In the genomic region with DNA sequence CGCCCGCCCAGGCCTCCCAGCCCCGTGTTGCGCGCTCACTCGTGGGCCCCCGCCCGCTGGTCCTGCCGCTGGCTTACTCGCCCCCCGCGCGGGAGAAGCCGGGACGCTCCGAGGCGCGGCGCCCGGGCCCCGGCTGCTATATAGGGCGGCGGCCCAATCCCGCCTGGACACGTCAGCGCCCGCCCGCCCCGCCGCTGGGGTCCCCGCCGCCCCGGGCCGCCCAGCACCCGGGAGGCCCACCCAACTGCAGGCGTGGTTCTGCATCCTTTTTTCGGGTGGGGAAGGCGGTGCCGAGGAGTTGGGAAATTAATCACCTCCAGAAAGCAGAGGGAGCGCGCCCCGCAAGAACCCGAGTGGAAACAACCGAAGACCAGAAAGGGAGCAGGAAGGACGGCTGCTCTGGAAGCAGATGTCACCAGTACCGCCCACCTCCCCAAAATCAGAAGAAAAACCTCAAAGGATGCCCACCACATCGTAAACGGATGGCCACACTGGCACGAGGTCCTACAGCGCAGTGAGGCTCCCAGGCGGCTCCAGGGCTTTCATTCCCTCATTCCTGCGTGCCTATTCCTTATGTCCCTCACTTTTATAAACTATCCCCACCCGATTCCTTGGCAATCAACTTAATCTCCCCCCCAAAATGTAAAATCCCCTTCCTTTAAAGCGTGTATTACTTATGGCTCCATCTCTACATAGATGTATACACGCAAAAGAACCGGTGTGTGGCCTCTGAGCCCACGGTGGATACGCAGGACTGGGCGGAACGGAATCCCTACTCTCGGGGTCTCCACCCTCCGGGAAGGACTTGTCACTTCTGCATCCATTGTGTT, we compare ENCODE assay signal across 8 cellular contexts. TPM values are rescaled to one million over a fixed set of nuclear protein-coding genes. Genes with fewer than 3 reads are reported as not detected.
DNase-seq lines count a peak whose midpoint lies in the region; ATAC-seq and TF ChIP-seq lines count a peak whose summit lies in the region.

No MANE protein-coding gene starts in this region.

- H3K27me3 ChIP-seq in stomach, result no peaks in the 10 kb centered on the region

- CTCF ChIA-PET in HEK293T (lab: Yijun Ruan, JAX), result no interaction called here

- peaks cover 44% of the 10 kb centered on the region for H3K4me1 Mint-ChIP-seq in activated T-cell treated with anti-CD3 and anti-CD28 coated beads, Interleukin-2, amount 50 U/mL, for 72 hours (ENCODE audit: low read depth)
- H3K4me1 Mint-ChIP-seq in natural killer cell, result peaks cover 44 to 48% of the 10 kb centered on the region in 2 donors

- TF ChIP-seq CTCF in GM12865 (IDR thresholded peaks at IDR 0.05; ENCODE audit: insufficient read depth, low read depth, low read length, missing control alignments), result no peak
- no peak for TF ChIP-seq CTCF in fibroblast of mammary gland (conservative IDR thresholded peaks at IDR 0.05; ENCODE audit: control insufficient read depth, insufficient read depth, low read depth, low read length)
- TF ChIP-seq CTCF in natural killer cell (IDR thresholded peaks at IDR 0.05), result no peak
- no peak for TF ChIP-seq CTCF in stomach (IDR thresholded peaks at IDR 0.05)

- H3K27me3 Mint-ChIP-seq in activated T-cell treated with anti-CD3 and anti-CD28 coated beads, Interleukin-2, amount 50 U/mL, for 72 hours (ENCODE audit: low read depth), result no peaks in the 10 kb centered on the region
- H3K27me3 Mint-ChIP-seq in natural killer cell (ENCODE audit: low read depth in 2 of 2), result no peaks in the 10 kb centered on the region

- peaks cover 25 to 60% (median 51%) of the 10 kb centered on the region in 4 donors for H3K4me1 ChIP-seq in stomach

- H3K27ac ChIP-seq in stomach, result peak overlapping the region; percentile 94 to 98 (median 97)

- TF ChIP-seq POLR2A in stomach (IDR thresholded peaks at IDR 0.05), result no peak

- DNase-seq in GM12865 (ENCODE audit: low read depth), result peak; percentile 74
- DNase-seq in HEK293T (ENCODE audit: extremely low spot score), result peak; percentile 60
- DNase-seq in NCI-H748 treated with DMSO at 0.1 percent for 48 hours (lab: John Stamatoyannopoulos, UW), result peak; percentile 11
- DNase-seq in activated T-cell treated with anti-CD3 and anti-CD28 coated beads, Interleukin-2, amount 50 U/mL, for 72 hours, result peak; percentile 65 to 69
- DNase-seq in fibroblast of mammary gland (ENCODE audit: low read depth), result peak; percentile 52
- peak; percentile 50 for DNase-seq in natural killer cell
- DNase-seq in stomach, result peak; percentile 74
- no peak for DNase-seq in SHP77 (lab: John Stamatoyannopoulos, UW)

- intact Hi-C loops in natural killer cell (cut with micrococcal nuclease), result loop anchor here (5.0 kb wide), 2 partner anchors 44 to 84 kb away; a partner anchor contains a TSS
- intact Hi-C loops in stomach (cut with DNase I; ENCODE audit: low total_unique reads), result no loop called here

- peak overlapping the region; percentile 79 to 81 for H3K4me3 Mint-ChIP-seq in activated T-cell treated with anti-CD3 and anti-CD28 coated beads, Interleukin-2, amount 50 U/mL, for 72 hours
- peak overlapping the region; percentile 86 for H3K4me3 Mint-ChIP-seq in natural killer cell

- H3K9me3 ChIP-seq in stomach, result no peaks in the 10 kb centered on the region

- peaks cover 8 to 9% of the 10 kb centered on the region in 2 donors for H3K9me3 Mint-ChIP-seq in activated T-cell treated with anti-CD3 and anti-CD28 coated beads, Interleukin-2, amount 50 U/mL, for 72 hours
- H3K9me3 Mint-ChIP-seq in natural killer cell, result no peaks in the 10 kb centered on the region

- H3K36me3 ChIP-seq in stomach, result peaks cover 0 to 12% (median 7%) of the 10 kb centered on the region in 4 donors

- 7 to 20% (median 12%) methylated on average over 36 to 60 of the region's 62 CpGs for WGBS in stomach, 5 donors

- peak; percentile 88 to 89 for ATAC-seq in activated T-cell treated with anti-CD3 and anti-CD28 coated beads, Interleukin-2, amount 50 U/mL, for 72 hours (replicated peaks in 1 of 2)
- peak; percentile 60 to 68 (median 66) for ATAC-seq in natural killer cell

- POLR2A ChIA-PET in HEK293T (lab: Yijun Ruan, JAX), result no interaction called here

- H3K4me3 ChIP-seq in GM12865 (ENCODE audit: low read depth, low read length) (peak overlapping the region; percentile 90), fibroblast of mammary gland (ENCODE audit: control insufficient read depth, low read depth, low read length) (peak overlapping the region; percentile 88), stomach (peak overlapping the region; percentile 95 to 98 (median 97))

- peaks cover 8 to 30% of the 10 kb centered on the region in 2 donors for H3K36me3 Mint-ChIP-seq in activated T-cell treated with anti-CD3 and anti-CD28 coated beads, Interleukin-2, amount 50 U/mL, for 72 hours (ENCODE audit: insufficient read depth in 2 of 2)
- H3K36me3 Mint-ChIP-seq in natural killer cell, result no peaks in the 10 kb centered on the region

- peak overlapping the region; percentile 52 for H3K27ac Mint-ChIP-seq in activated T-cell treated with anti-CD3 and anti-CD28 coated beads, Interleukin-2, amount 50 U/mL, for 72 hours
- H3K27ac Mint-ChIP-seq in natural killer cell, result peak overlapping the region; percentile 76 to 85

- TF ChIP-seq EP300 in stomach (IDR thresholded peaks at IDR 0.05), result no peak

TF ChIP-seq in HEK293T, 16 proteins besides CTCF, POLR2A, EP300 and RAD21:
- TF ChIP-seq FOXK2 (IDR thresholded peaks at IDR 0.05) (no peak), FOXA1 (IDR thresholded peaks at IDR 0.05) (no peak), LEF1 (IDR thresholded peaks at IDR 0.05; ENCODE audit: borderline replicate concordance) (no peak), NFRKB (IDR thresholded peaks at IDR 0.05) (no peak), L3MBTL2 (conservative IDR thresholded peaks at IDR 0.05) (peak; percentile 22; the same call in 1 of the 2 replicates), SUZ12 (IDR thresholded peaks at IDR 0.05) (no peak)
TF ChIP-seq in HEK293T: peak in this region for 1.

RNA-seq across cellular contexts. Expression of a gene that starts 42.5 kb away (rescaled TPM):
- total RNA-seq in activated T-cell treated with anti-CD3 and anti-CD28 coated beads, Interleukin-2, amount 50 U/mL, for 72 hours, result 100 to 1,000 TPM; 272 to 283 TPM
- total RNA-seq in natural killer cell, result 100 to 1,000 TPM; 170 to 200 (median 177) TPM
- 100 to 1,000 TPM; 350 to 752 (median 530) TPM for total RNA-seq in stomach
- polyA plus RNA-seq in stomach, result 100 to 1,000 TPM; 171 to 207 (median 173) TPM

RNA-seq across cellular contexts. Expression of a gene that starts 42.8 kb away (rescaled TPM):
- total RNA-seq in activated T-cell treated with anti-CD3 and anti-CD28 coated beads, Interleukin-2, amount 50 U/mL, for 72 hours, result 100 to 1,000 TPM; 269 to 272 TPM
- 100 to 1,000 TPM; 275 to 315 (median 275) TPM for total RNA-seq in natural killer cell
- 100 to 1,000 TPM in 4 of 5 donors, 10 to 100 TPM in 1; 88.7 to 603 (median 272) TPM for total RNA-seq in stomach
- polyA plus RNA-seq in stomach, result 100 to 1,000 TPM; 104 to 169 (median 164) TPM

Comparison
In these comparisons a context has a peak if more than half of its experiments do, and no peak if none do; other contexts are left out.
1. DNase-seq: peak in GM12865 (single experiment), HEK293T (single experiment), NCI-H748 treated with DMSO at 0.1 percent for 48 hours (single experiment), activated T-cell treated with anti-CD3 and anti-CD28 coated beads, Interleukin-2, amount 50 U/mL, for 72 hours (2 of 2), fibroblast of mammary gland (single experiment), natural killer cell (single experiment) and stomach (single experiment); none in SHP77 (0 of 2).
2. Peak in every context shown above with its lines, with median percentiles within 50 percentile points of each other: H3K4me3 ChIP-seq.